1 cellular context compared by ENCODE assay signal in genomic region chr2:197888322-197888721, GRCh38.
TF ChIP-seq lines count a peak whose summit lies in the region.

No MANE protein-coding gene starts in this region.

TF ChIP-seq in HepG2, 621 proteins besides CTCF, POLR2A, EP300 and RAD21:
- TF ChIP-seq MLX (CRISPR knock-in tag; IDR thresholded peaks at IDR 0.05) = no peak
- 0 out of 2 replicates have a peak, but pooled peaks have one; percentile 21 for TF ChIP-seq CREB1 (IDR thresholded peaks at IDR 0.05)
- no peak for TF ChIP-seq CREB1 (CRISPR knock-in tag; IDR thresholded peaks at IDR 0.05)
- TF ChIP-seq TFDP2 (CRISPR knock-in tag; IDR thresholded peaks at IDR 0.05) = no peak
- no peak for TF ChIP-seq ZNF383 (CRISPR knock-in tag; IDR thresholded peaks at IDR 0.05; ENCODE audit: borderline replicate concordance)
- TF ChIP-seq ATF7 (IDR thresholded peaks at IDR 0.05) = 0 out of 2 replicates have a peak, but pooled peaks have one; percentile 9
- no peak for TF ChIP-seq ATF7 (CRISPR knock-in tag; IDR thresholded peaks at IDR 0.05)
- TF ChIP-seq MEIS1 (CRISPR knock-in tag; IDR thresholded peaks at IDR 0.05; ENCODE audit: borderline replicate concordance) = no peak
